ENCODE assay signal across 8 cellular contexts in the genomic region with DNA sequence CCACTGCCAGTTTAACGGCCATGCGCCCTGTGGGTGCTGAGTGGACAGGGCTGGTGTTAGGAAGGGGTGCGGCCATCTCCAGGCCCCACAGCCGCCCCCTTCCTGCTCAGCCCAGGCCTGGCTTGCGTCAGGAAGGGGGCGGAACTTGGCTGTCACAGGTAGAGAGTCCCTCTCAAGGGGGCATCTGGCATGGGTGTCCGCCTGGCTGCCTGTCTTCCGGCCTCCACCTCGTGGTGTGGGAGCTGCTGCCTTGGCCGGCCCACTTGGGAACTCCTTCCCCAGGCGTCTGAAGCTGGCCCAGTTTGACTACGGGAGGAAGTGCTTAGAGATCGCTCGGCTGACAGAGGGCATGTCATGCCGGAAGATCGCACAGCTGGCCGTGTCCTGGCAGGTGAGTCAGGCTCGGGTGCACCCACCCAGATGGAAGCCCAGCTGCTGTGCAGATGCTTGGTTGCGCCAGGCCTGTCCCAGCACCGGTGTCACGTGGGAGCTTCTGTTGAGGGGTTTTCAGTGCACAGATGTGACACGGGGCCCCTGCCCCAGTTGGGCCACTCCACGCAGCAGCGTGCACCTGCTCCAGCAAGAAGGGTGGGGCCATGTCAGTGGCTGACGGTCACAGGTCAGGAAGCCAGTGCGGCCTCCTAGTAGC. TPM values are rescaled to one million over a fixed set of nuclear protein-coding genes. Genes with fewer than 3 reads are reported as not detected.
DNase-seq lines count a peak whose midpoint lies in the region; ATAC-seq, FAIRE-seq and TF ChIP-seq lines count a peak whose summit lies in the region.

No MANE protein-coding gene starts in this region.

- TF ChIP-seq CTCF in MM.1S (IDR thresholded peaks at IDR 0.05; ENCODE audit: low read length) (no peak), bronchial epithelial cell (IDR thresholded peaks at IDR 0.05; ENCODE audit: insufficient read depth, low read length, severe bottlenecking) (no peak), Caco-2 (IDR thresholded peaks at IDR 0.05; ENCODE audit: insufficient read depth in 1 of 2, low read depth in 1 of 2, low read length in 1 of 2, severe bottlenecking in 1 of 2, unreplicated experiment in 1 of 2) (no peak)

- H3F3A ChIP-seq in MM.1S (ENCODE audit: insufficient read depth, low read length): peaks cover 13% of the 10 kb centered on the region; the same call in 1 of the 2 replicates

- no TSS peak for BruUV-seq in Caco-2 (replicated peaks; lab: Mats Ljungman, UMichigan)

- peak overlapping the region in 7 of 10 donors; percentile 51 to 80 (median 67) for H3K4me3 Mint-ChIP-seq in naive thymus-derived CD4-positive, alpha-beta T cell
- no peak overlapping the region for H3K4me3 Mint-ChIP-seq in Caco-2 (ENCODE audit: unreplicated experiment)

- H3K36me3 ChIP-seq in MM.1S (replicated peaks; ENCODE audit: insufficient read depth, low read length) (no peaks in the 10 kb centered on the region), bronchial epithelial cell (ENCODE audit: control insufficient read depth, insufficient read depth, low read length) (no peaks in the 10 kb centered on the region), Caco-2 (ENCODE audit: control insufficient read depth, insufficient read depth, low read length) (no peaks in the 10 kb centered on the region)
- H3K36me3 ChIP-seq in naive thymus-derived CD4-positive, alpha-beta T cell (ENCODE audit: control insufficient read depth in 2 of 3, insufficient read depth in 3 of 3, low read length in 3 of 3): no peaks in the 10 kb centered on the region

- peak overlapping the region; percentile 96 for H3K4me2 ChIP-seq in MM.1S (ENCODE audit: low read depth, low read length)

- peak overlapping the region; percentile 88 for H3K27ac ChIP-seq in MM.1S (ENCODE audit: low read length)
- H3K27ac ChIP-seq in naive thymus-derived CD4-positive, alpha-beta T cell (ENCODE audit: low read depth, low read length): peak overlapping the region; percentile 28

- H3K4me1 Mint-ChIP-seq in naive thymus-derived CD4-positive, alpha-beta T cell: peaks cover 0 to 2% (median 0%) of the 10 kb centered on the region in 7 donors
- H3K4me1 Mint-ChIP-seq in Caco-2 (ENCODE audit: low read depth, unreplicated experiment): no peaks in the 10 kb centered on the region

- H3K4me1 ChIP-seq in MM.1S (ENCODE audit: low read length): peaks cover 9% of the 10 kb centered on the region; the same call in 1 of the 2 replicates
- no peaks in the 10 kb centered on the region for H3K4me1 ChIP-seq in naive thymus-derived CD4-positive, alpha-beta T cell (ENCODE audit: control insufficient read depth in 2 of 2, insufficient read depth in 2 of 2, low read length in 2 of 2)
- H3K4me1 ChIP-seq in Caco-2: no peaks in the 10 kb centered on the region

- no peaks in the 10 kb centered on the region for H3K36me3 Mint-ChIP-seq in naive thymus-derived CD4-positive, alpha-beta T cell
- H3K36me3 Mint-ChIP-seq in Caco-2 (ENCODE audit: insufficient read depth, unreplicated experiment): no peaks in the 10 kb centered on the region

- peak overlapping the region; percentile 97 for H2AFZ ChIP-seq in MM.1S (ENCODE audit: low read length)

- peak; percentile 74 for ATAC-seq in naive thymus-derived CD4-positive, alpha-beta T cell

- POLR2A ChIA-PET in naive thymus-derived CD4-positive, alpha-beta T cell (lab: Charles Lee): interaction anchor here (0.6 kb wide), 1 partner anchor 14 kb away, joined by 3 read pairs; no protein-coding TSS in a partner anchor
- POLR2A ChIA-PET in Caco-2 (lab: Charles Lee): no interaction called here

- H3K27me3 Mint-ChIP-seq in naive thymus-derived CD4-positive, alpha-beta T cell: peaks cover 0 to 5% (median 0%) of the 10 kb centered on the region in 5 donors
- no peaks in the 10 kb centered on the region for H3K27me3 Mint-ChIP-seq in Caco-2 (ENCODE audit: insufficient read depth, unreplicated experiment)

- peaks cover 14% of the 10 kb centered on the region for H3K27me3 ChIP-seq in MM.1S (replicated peaks; ENCODE audit: insufficient read depth, low read length)
- no peaks in the 10 kb centered on the region for H3K27me3 ChIP-seq in bronchial epithelial cell (ENCODE audit: control insufficient read depth, insufficient read depth, low read length)
- H3K27me3 ChIP-seq in naive thymus-derived CD4-positive, alpha-beta T cell (ENCODE audit: control insufficient read depth in 2 of 2, insufficient read depth in 2 of 2, low read length in 2 of 2): no peaks in the 10 kb centered on the region
- no peaks in the 10 kb centered on the region for H3K27me3 ChIP-seq in Caco-2 (replicated peaks; ENCODE audit: control insufficient read depth, insufficient read depth, low read length)

- intact Hi-C loops in naive thymus-derived CD4-positive, alpha-beta T cell (cut with micrococcal nuclease): no loop called here
- intact Hi-C loops in Caco-2 (cut with micrococcal nuclease; ENCODE audit: unreplicated experiment): no loop called here

- peak overlapping the region; percentile 68 for H3K4me3 ChIP-seq in MM.1S (ENCODE audit: low read length)
- no peak overlapping the region for H3K4me3 ChIP-seq in bronchial epithelial cell (ENCODE audit: low read depth, low read length)
- H3K4me3 ChIP-seq in naive thymus-derived CD4-positive, alpha-beta T cell (ENCODE audit: low read length): no peak overlapping the region
- H3K4me3 ChIP-seq in Caco-2 (ENCODE audit: low read depth, low read length): no peak overlapping the region

- DNase-seq in ELR (ENCODE audit: low read depth) (peak; percentile 50), MM.1S (peak; percentile 71), bronchial epithelial cell (ENCODE audit: low read depth) (peak; percentile 79), HuH-7 (ENCODE audit: low spot score) (no peak), putamen (ENCODE audit: low spot score) (no peak), Caco-2 (no peak)
- peak in 1 of 9 donors; percentile 24 for DNase-seq in naive thymus-derived CD4-positive, alpha-beta T cell
- no peak for DNase-seq in activated CD4-positive, alpha-beta T cell treated with anti-CD3 and anti-CD28 coated beads for 48 hours

- H3K9me3 Mint-ChIP-seq in naive thymus-derived CD4-positive, alpha-beta T cell: no peaks in the 10 kb centered on the region
- no peaks in the 10 kb centered on the region for H3K9me3 Mint-ChIP-seq in Caco-2 (ENCODE audit: unreplicated experiment)

- H3K79me2 ChIP-seq in MM.1S (ENCODE audit: low read length): peaks cover 29% of the 10 kb centered on the region

- no peaks in the 10 kb centered on the region for H3K9me2 ChIP-seq in MM.1S (replicated peaks; ENCODE audit: insufficient read depth, low read length)

- peak overlapping the region in 6 of 9 donors; percentile 48 to 86 (median 60) for H3K27ac Mint-ChIP-seq in naive thymus-derived CD4-positive, alpha-beta T cell
- no peak overlapping the region for H3K27ac Mint-ChIP-seq in Caco-2 (ENCODE audit: unreplicated experiment)

- CTCF ChIA-PET in naive thymus-derived CD4-positive, alpha-beta T cell (lab: Charles Lee): no interaction called here
- CTCF ChIA-PET in Caco-2 (lab: Charles Lee): no interaction called here

- H3K9me3 ChIP-seq in MM.1S (replicated peaks; ENCODE audit: insufficient read depth, low read length): no peaks in the 10 kb centered on the region
- H3K9me3 ChIP-seq in naive thymus-derived CD4-positive, alpha-beta T cell (ENCODE audit: control insufficient read depth in 2 of 3, low read length in 3 of 3): no peaks in the 10 kb centered on the region
- H3K9me3 ChIP-seq in Caco-2: no peaks in the 10 kb centered on the region

- no peak for FAIRE-seq in bronchial epithelial cell (lab: Jason Lieb, UNC)

- H3K9ac ChIP-seq in MM.1S (ENCODE audit: low read length): peak overlapping the region; percentile 77

- H4K20me1 ChIP-seq in MM.1S (ENCODE audit: insufficient read depth, low read length): no peaks in the 10 kb centered on the region

RNA-seq across cellular contexts. Expression of a gene that starts 9.1 kb away (rescaled TPM):
- 19.2 and 24.7 TPM in 2 replicates for total RNA-seq in bronchial epithelial cell
- 10 to 100 TPM; 42.5 to 53.8 (median 51.7) TPM for total RNA-seq in naive thymus-derived CD4-positive, alpha-beta T cell
- 1 to 10 TPM; 4.5 to 6.1 TPM for polyA plus RNA-seq in naive thymus-derived CD4-positive, alpha-beta T cell
- total RNA-seq in Caco-2 (2022): 48.1 and 54.7 TPM in 2 replicates

RNA-seq across cellular contexts. Expression of a gene that starts 13.0 kb away (rescaled TPM):
- 0.26 and 0.77 TPM in 2 replicates for total RNA-seq in bronchial epithelial cell
- total RNA-seq in naive thymus-derived CD4-positive, alpha-beta T cell: 1 to 10 TPM in 4 of 5 experiments, under 1 TPM in 1; 0.61 to 2.0 (median 1.4) TPM
- polyA plus RNA-seq in naive thymus-derived CD4-positive, alpha-beta T cell: under 1 TPM; 0.64 to 0.76 TPM
- total RNA-seq in Caco-2 (2022): 0.84 and 0.95 TPM in 2 replicates

RNA-seq across cellular contexts. Expression of a gene that starts 27.0 kb away (rescaled TPM):
- total RNA-seq in bronchial epithelial cell (5.0 and 7.9 TPM in 2 replicates), Caco-2 (2022) (73.7 and 74.7 TPM in 2 replicates)
- total RNA-seq in naive thymus-derived CD4-positive, alpha-beta T cell: 1 to 10 TPM in 1 of 5 experiments, under 1 TPM in 1, not detected in 3; 0.15 to 1.2 TPM
- not detected for polyA plus RNA-seq in naive thymus-derived CD4-positive, alpha-beta T cell

RNA-seq across cellular contexts. Expression of a gene that starts 41.4 kb away (rescaled TPM):
- total RNA-seq in bronchial epithelial cell (5.3 and 7.9 TPM in 2 replicates), Caco-2 (2022) (1.6 and 3.2 TPM in 2 replicates)
- total RNA-seq in naive thymus-derived CD4-positive, alpha-beta T cell: not detected
- polyA plus RNA-seq in naive thymus-derived CD4-positive, alpha-beta T cell: not detected

RNA-seq across cellular contexts. Expression of a gene that starts 49.5 kb away (rescaled TPM):
- 20.9 and 28.7 TPM in 2 replicates for total RNA-seq in bronchial epithelial cell
- total RNA-seq in naive thymus-derived CD4-positive, alpha-beta T cell: 10 to 100 TPM; 21.0 to 41.3 (median 22.9) TPM
- polyA plus RNA-seq in naive thymus-derived CD4-positive, alpha-beta T cell: 10 to 100 TPM in 1 of 2 donors, 1 to 10 TPM in 1; 5.4 to 11.6 TPM
- total RNA-seq in Caco-2 (2022): 58.6 and 67.3 TPM in 2 replicates

Comparison
In these comparisons a context has a peak if more than half of its experiments do, and no peak if none do; other contexts are left out.
1. DNase-seq: peak in ELR (single experiment), MM.1S (single experiment) and bronchial epithelial cell (single experiment); none in HuH-7 (single experiment), putamen (single experiment), activated CD4-positive, alpha-beta T cell treated with anti-CD3 and anti-CD28 coated beads for 48 hours (single experiment) and Caco-2 (0 of 2).